8 cellular contexts compared by ENCODE assay signal in genomic region chr6:153024401-153025017, GRCh38. TPM values are rescaled to one million over a fixed set of nuclear protein-coding genes. Genes with fewer than 3 reads are reported as not detected.
A peak's percentile ranks its signal among the peaks of the same experiment; 100 is the strongest.
DNase-seq lines count a peak whose midpoint lies in the region; ATAC-seq and TF ChIP-seq lines count a peak whose summit lies in the region.

No MANE protein-coding gene starts in this region.

- H3K9me3 Mint-ChIP-seq in Caco-2 (ENCODE audit: unreplicated experiment), result no peaks in the 10 kb centered on the region

- no peaks in the 10 kb centered on the region for H3K36me3 ChIP-seq in Caco-2 (ENCODE audit: control insufficient read depth, insufficient read depth, low read length)
- H3K36me3 ChIP-seq in thoracic aorta, result no peaks in the 10 kb centered on the region

- no peak overlapping the region for H3K27ac ChIP-seq in thoracic aorta

- DNase-seq in Caco-2 (peak; percentile 52 to 59), GM19240 (ENCODE audit: insufficient read length, low spot score) (peak; percentile 30), NCI-H2227 (lab: John Stamatoyannopoulos, UW; ENCODE audit: unreplicated experiment) (peak; percentile 64), lung microvascular endothelial cell (ENCODE audit: low read depth in 2 of 2) (peak; percentile 75 to 82), thoracic aorta (ENCODE audit: low spot score) (no peak)
- DNase-seq in effector CD8-positive, alpha-beta T cell (lab: John Stamatoyannopoulos, UW), result peak; percentile 4

- ATAC-seq in HG03108 (IDR thresholded peaks at IDR 0.05; ENCODE audit: unreplicated experiment), result peak; percentile 98
- ATAC-seq in activated CD4-positive, CD25-positive, alpha-beta regulatory T cell treated with anti-CD3 and anti-CD28 coated beads, Interleukin-2, amount 50 U/mL, for 24 hours, result peak; percentile 84 to 91
- no peak for ATAC-seq in thoracic aorta (ENCODE audit: insufficient number of reproducible peaks, low FRiP score, low read depth)

- H3K36me3 Mint-ChIP-seq in Caco-2 (ENCODE audit: insufficient read depth, unreplicated experiment), result no peaks in the 10 kb centered on the region

- no peak overlapping the region for H3K4me3 ChIP-seq in Caco-2 (ENCODE audit: low read depth, low read length)
- H3K4me3 ChIP-seq in thoracic aorta, result no peak overlapping the region

- intact Hi-C loops in Caco-2 (cut with micrococcal nuclease; ENCODE audit: unreplicated experiment), result loop anchor here (1.0 to 2.0 kb wide), 4 partner anchors 22 to 160 kb away; partner anchors contain the start of genes FBXO5 and MTRF1L

- no peak overlapping the region for H3K27ac Mint-ChIP-seq in Caco-2 (ENCODE audit: unreplicated experiment)

- CTCF ChIA-PET in Caco-2 (lab: Charles Lee), result no interaction called here

- H3K9me3 ChIP-seq in Caco-2, result no peaks in the 10 kb centered on the region
- no peaks in the 10 kb centered on the region for H3K9me3 ChIP-seq in thoracic aorta

- TF ChIP-seq CTCF in Caco-2 (IDR thresholded peaks at IDR 0.05; ENCODE audit: insufficient read depth in 1 of 2, low read depth in 1 of 2, low read length in 1 of 2, severe bottlenecking in 1 of 2, unreplicated experiment in 1 of 2), result peak; percentile 66 to 72
- peak; percentile 78 for TF ChIP-seq CTCF in thoracic aorta (IDR thresholded peaks at IDR 0.05)

- H3K27me3 Mint-ChIP-seq in Caco-2 (ENCODE audit: insufficient read depth, unreplicated experiment), result peaks cover 9% of the 10 kb centered on the region

- H3K4me1 ChIP-seq in Caco-2 (no peaks in the 10 kb centered on the region), thoracic aorta (ENCODE audit: control insufficient read depth in 1 of 2, low read depth in 2 of 2) (no peaks in the 10 kb centered on the region)

- BruUV-seq in Caco-2 (replicated peaks; lab: Mats Ljungman, UMichigan), result no TSS peak

- POLR2A ChIA-PET in Caco-2 (lab: Charles Lee), result no interaction called here

- no peak overlapping the region for H3K4me3 Mint-ChIP-seq in Caco-2 (ENCODE audit: unreplicated experiment)

- no peaks in the 10 kb centered on the region for H3K27me3 ChIP-seq in Caco-2 (replicated peaks; ENCODE audit: control insufficient read depth, insufficient read depth, low read length)
- no peaks in the 10 kb centered on the region for H3K27me3 ChIP-seq in thoracic aorta (replicated peaks; ENCODE audit: insufficient read depth)

- H3K4me1 Mint-ChIP-seq in Caco-2 (ENCODE audit: low read depth, unreplicated experiment), result no peaks in the 10 kb centered on the region

RNA-seq across cellular contexts. Expression of gene MTRF1L, which starts 22.0 kb away (rescaled TPM):
- total RNA-seq in Caco-2 (2022) (24.4 and 26.3 TPM in 2 replicates), lung microvascular endothelial cell (12.3 and 12.9 TPM in 2 replicates), thoracic aorta (10 to 100 TPM; 17.9 to 22.6 TPM)

RNA-seq across cellular contexts. Expression of gene FBXO5, which starts 41.7 kb away (rescaled TPM):
- total RNA-seq in Caco-2 (2022), result 31.4 and 35.5 TPM in 2 replicates
- 4.0 and 6.8 TPM in 2 replicates for total RNA-seq in lung microvascular endothelial cell
- 10 to 100 TPM in 1 of 2 donors, 1 to 10 TPM in 1; 6.2 to 10.7 TPM for total RNA-seq in thoracic aorta
